In the genomic region with DNA sequence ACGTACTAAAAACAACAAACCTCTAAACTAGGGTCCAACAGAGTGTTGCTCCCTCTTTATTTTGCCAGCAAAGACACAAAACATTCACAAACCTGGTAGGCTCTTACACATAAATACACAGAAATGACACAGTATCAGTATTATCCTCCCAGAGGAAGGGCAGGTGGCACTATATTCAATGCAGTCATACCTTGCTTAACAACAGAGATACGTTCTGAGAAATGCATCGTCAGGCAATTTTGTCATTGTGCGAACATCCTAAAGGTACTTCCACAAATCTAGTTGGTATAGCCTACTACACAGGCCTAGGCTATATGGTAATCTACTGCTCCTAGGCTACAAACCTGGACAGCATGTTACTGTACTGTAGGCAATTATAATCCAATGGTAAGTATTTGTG, we compare ENCODE assay signal across 22 cellular contexts. TPM values are rescaled to one million over a fixed set of nuclear protein-coding genes. Genes with fewer than 3 reads are reported as not detected.
DNase-seq lines count a peak whose midpoint lies in the region; ATAC-seq and TF ChIP-seq lines count a peak whose summit lies in the region.
"Had no signal": no experiment of that assay in that cellular context is flagged by ENCODE, and none has a peak within 500 bp of the region (broad histone marks: within the 10 kb centered on the region; RNA-seq: fewer than 3 reads in every experiment).

No MANE protein-coding gene starts in this region.

- H3K36me3 Mint-ChIP-seq in activated T-cell treated with anti-CD3 and anti-CD28 coated beads, Interleukin-2, amount 50 U/mL, for 24 hours (ENCODE audit: low read depth), result peaks cover 41% of the 10 kb centered on the region
- peaks cover 5% of the 10 kb centered on the region for H3K36me3 Mint-ChIP-seq in GM23338 (ENCODE audit: low read depth)
- peaks cover 27% of the 10 kb centered on the region for H3K36me3 Mint-ChIP-seq in activated T-helper 17 cell treated with anti-CD3 and anti-CD28 coated beads, Interleukin-2, amount 50 U/mL, for 72 hours (ENCODE audit: low read depth)
- peaks cover 4% of the 10 kb centered on the region for H3K36me3 Mint-ChIP-seq in memory B cell

- H3K36me3 ChIP-seq in GM23338 (ENCODE audit: insufficient read depth) (no peaks in the 10 kb centered on the region), body of pancreas (replicated peaks in 1 of 2; ENCODE audit: insufficient read depth in 1 of 2, low read depth in 2 of 2) (no peaks in the 10 kb centered on the region)
- H3K36me3 ChIP-seq: thoracic aorta had no signal

- no peaks in the 10 kb centered on the region; the same call in 1 of the 2 replicates for H3F3A ChIP-seq in GM23338 (replicated peaks; ENCODE audit: low read depth)

- H3K4me1 ChIP-seq in GM23338 (ENCODE audit: insufficient read depth), result peaks cover 10% of the 10 kb centered on the region
- H3K4me1 ChIP-seq in body of pancreas, result peaks cover 8% of the 10 kb centered on the region

- TF ChIP-seq CTCF in GM23338 (conservative IDR thresholded peaks at IDR 0.05; ENCODE audit: low read depth in 2 of 2) (no peak), body of pancreas (IDR thresholded peaks at IDR 0.05) (no peak)

- DNase-seq in activated T-cell treated with anti-CD3 and anti-CD28 coated beads, Interleukin-2, amount 50 U/mL, for 24 hours, result no peak
- no peak for DNase-seq in activated T-cell treated with anti-CD3 and anti-CD28 coated beads, Interleukin-2, amount 50 U/mL, for 1 hour
- DNase-seq in GM23338 (ENCODE audit: low spot score) (no peak), memory B cell (ENCODE audit: low spot score in 2 of 2) (no peak), body of pancreas (no peak)
- DNase-seq: activated CD4-positive, alpha-beta T cell treated with anti-CD3 and anti-CD28 coated beads, Interleukin-2, amount 50 U/mL, for 1 hour; DMS 273 treated with DMSO at 0.1 percent for 48 hours; effector CD8-positive, alpha-beta T cell; HFFc6; IMR-90; mesenchymal stem cell; MM.1S; NCI-H1436 treated with DMSO at 0.1 percent for 48 hours; NCI-H526 treated with DMSO at 0.1 percent for 48 hours; posterior cingulate gyrus had no signal

- no peaks in the 10 kb centered on the region for H3K9me3 ChIP-seq in body of pancreas
- H3K9me3 ChIP-seq: BLaER1 treated with 17β-estradiol and CSF1 and Interleukin-3, amounts not matched to agents 10 nM and 100 nM; thoracic aorta had no signal

- intact Hi-C loops in body of pancreas (cut with DNase I), result no loop called here

- 80 to 83% methylated on average over 4 of the region's 4 CpGs for WGBS in body of pancreas, 2 donors

- no peak overlapping the region for H2AFZ ChIP-seq in GM23338

- no peak for TF ChIP-seq POLR2A in body of pancreas (IDR thresholded peaks at IDR 0.05)

- peaks cover 68% of the 10 kb centered on the region for H3K4me1 Mint-ChIP-seq in activated T-cell treated with anti-CD3 and anti-CD28 coated beads, Interleukin-2, amount 50 U/mL, for 24 hours (ENCODE audit: low read depth)
- peaks cover 24% of the 10 kb centered on the region for H3K4me1 Mint-ChIP-seq in GM23338
- H3K4me1 Mint-ChIP-seq in activated T-helper 17 cell treated with anti-CD3 and anti-CD28 coated beads, Interleukin-2, amount 50 U/mL, for 72 hours, result peaks cover 46% of the 10 kb centered on the region
- peaks cover 33% of the 10 kb centered on the region for H3K4me1 Mint-ChIP-seq in memory B cell

- no peaks in the 10 kb centered on the region for H3K27me3 ChIP-seq in GM23338 (ENCODE audit: insufficient read depth)
- no peaks in the 10 kb centered on the region for H3K27me3 ChIP-seq in body of pancreas

- no peak overlapping the region for H3K4me3 ChIP-seq in GM23338
- no peak overlapping the region for H3K4me3 ChIP-seq in body of pancreas
- H3K4me3 ChIP-seq: BLaER1 treated with 17β-estradiol and CSF1 and Interleukin-3, amounts not matched to agents 10 nM and 100 nM; thoracic aorta had no signal

- no peak overlapping the region for H3K4me2 ChIP-seq in GM23338

- H3K27me3 Mint-ChIP-seq in activated T-cell treated with anti-CD3 and anti-CD28 coated beads, Interleukin-2, amount 50 U/mL, for 24 hours, result no peaks in the 10 kb centered on the region
- H3K27me3 Mint-ChIP-seq in GM23338 (ENCODE audit: insufficient read depth, low read depth, poor library complexity) (peaks cover 2% of the 10 kb centered on the region), memory B cell (no peaks in the 10 kb centered on the region)
- no peaks in the 10 kb centered on the region for H3K27me3 Mint-ChIP-seq in activated T-helper 17 cell treated with anti-CD3 and anti-CD28 coated beads, Interleukin-2, amount 50 U/mL, for 72 hours

- no peaks in the 10 kb centered on the region for H3K9me3 Mint-ChIP-seq in activated T-cell treated with anti-CD3 and anti-CD28 coated beads, Interleukin-2, amount 50 U/mL, for 24 hours
- H3K9me3 Mint-ChIP-seq in GM23338 (no peaks in the 10 kb centered on the region), memory B cell (no peaks in the 10 kb centered on the region)
- no peaks in the 10 kb centered on the region for H3K9me3 Mint-ChIP-seq in activated T-helper 17 cell treated with anti-CD3 and anti-CD28 coated beads, Interleukin-2, amount 50 U/mL, for 72 hours
- H3K9me3 Mint-ChIP-seq: HFFc6, nephron had no signal

- peak overlapping the region; percentile 81 for H3K27ac Mint-ChIP-seq in activated T-cell treated with anti-CD3 and anti-CD28 coated beads, Interleukin-2, amount 50 U/mL, for 24 hours
- H3K27ac Mint-ChIP-seq in GM23338 (0 out of 2 replicates have a peak overlapping the region, but pooled peaks have one; percentile 2), memory B cell (peak overlapping the region; percentile 41)
- peak overlapping the region; percentile 98 for H3K27ac Mint-ChIP-seq in activated T-helper 17 cell treated with anti-CD3 and anti-CD28 coated beads, Interleukin-2, amount 50 U/mL, for 72 hours
- H3K27ac Mint-ChIP-seq: HFFc6 had no signal

- no peak for ATAC-seq in GM23338
- peak; percentile 59 for ATAC-seq in activated T-helper 17 cell treated with anti-CD3 and anti-CD28 coated beads, Interleukin-2, amount 50 U/mL, for 72 hours (replicated peaks)
- ATAC-seq in memory B cell (ENCODE audit: low read depth), result no peak
- no peak for ATAC-seq in GM19035 (IDR thresholded peaks at IDR 0.05; ENCODE audit: unreplicated experiment)
- no peak for ATAC-seq in body of pancreas
- ATAC-seq in HG03095 (IDR thresholded peaks at IDR 0.05; ENCODE audit: unreplicated experiment), result no peak

- peaks cover 99% of the 10 kb centered on the region for H3K79me2 ChIP-seq in GM23338 (replicated peaks; ENCODE audit: insufficient read depth)

- no peak overlapping the region for H3K27ac ChIP-seq in GM23338 (ENCODE audit: low read depth)
- H3K27ac ChIP-seq in body of pancreas, result no peak overlapping the region
- H3K27ac ChIP-seq: BLaER1 treated with 17β-estradiol and CSF1 and Interleukin-3, amounts not matched to agents 10 nM and 100 nM; HL-60; thoracic aorta had no signal

- H4K20me1 ChIP-seq in GM23338 (replicated peaks; ENCODE audit: insufficient read depth), result no peaks in the 10 kb centered on the region

- H3K4me3 Mint-ChIP-seq in activated T-cell treated with anti-CD3 and anti-CD28 coated beads, Interleukin-2, amount 50 U/mL, for 24 hours, result peak overlapping the region; percentile 30
- H3K4me3 Mint-ChIP-seq in GM23338 (no peak overlapping the region), memory B cell (no peak overlapping the region)
- peak overlapping the region; percentile 99 for H3K4me3 Mint-ChIP-seq in activated T-helper 17 cell treated with anti-CD3 and anti-CD28 coated beads, Interleukin-2, amount 50 U/mL, for 72 hours
- H3K4me3 Mint-ChIP-seq: HFFc6, nephron had no signal

- no peaks in the 10 kb centered on the region for H3K9me2 ChIP-seq in GM23338 (ENCODE audit: insufficient read depth)

TF ChIP-seq in GM23338, 12 proteins besides CTCF, POLR2A, EP300 and RAD21 (continues in another document):
- TF ChIP-seq, protein P1, sequence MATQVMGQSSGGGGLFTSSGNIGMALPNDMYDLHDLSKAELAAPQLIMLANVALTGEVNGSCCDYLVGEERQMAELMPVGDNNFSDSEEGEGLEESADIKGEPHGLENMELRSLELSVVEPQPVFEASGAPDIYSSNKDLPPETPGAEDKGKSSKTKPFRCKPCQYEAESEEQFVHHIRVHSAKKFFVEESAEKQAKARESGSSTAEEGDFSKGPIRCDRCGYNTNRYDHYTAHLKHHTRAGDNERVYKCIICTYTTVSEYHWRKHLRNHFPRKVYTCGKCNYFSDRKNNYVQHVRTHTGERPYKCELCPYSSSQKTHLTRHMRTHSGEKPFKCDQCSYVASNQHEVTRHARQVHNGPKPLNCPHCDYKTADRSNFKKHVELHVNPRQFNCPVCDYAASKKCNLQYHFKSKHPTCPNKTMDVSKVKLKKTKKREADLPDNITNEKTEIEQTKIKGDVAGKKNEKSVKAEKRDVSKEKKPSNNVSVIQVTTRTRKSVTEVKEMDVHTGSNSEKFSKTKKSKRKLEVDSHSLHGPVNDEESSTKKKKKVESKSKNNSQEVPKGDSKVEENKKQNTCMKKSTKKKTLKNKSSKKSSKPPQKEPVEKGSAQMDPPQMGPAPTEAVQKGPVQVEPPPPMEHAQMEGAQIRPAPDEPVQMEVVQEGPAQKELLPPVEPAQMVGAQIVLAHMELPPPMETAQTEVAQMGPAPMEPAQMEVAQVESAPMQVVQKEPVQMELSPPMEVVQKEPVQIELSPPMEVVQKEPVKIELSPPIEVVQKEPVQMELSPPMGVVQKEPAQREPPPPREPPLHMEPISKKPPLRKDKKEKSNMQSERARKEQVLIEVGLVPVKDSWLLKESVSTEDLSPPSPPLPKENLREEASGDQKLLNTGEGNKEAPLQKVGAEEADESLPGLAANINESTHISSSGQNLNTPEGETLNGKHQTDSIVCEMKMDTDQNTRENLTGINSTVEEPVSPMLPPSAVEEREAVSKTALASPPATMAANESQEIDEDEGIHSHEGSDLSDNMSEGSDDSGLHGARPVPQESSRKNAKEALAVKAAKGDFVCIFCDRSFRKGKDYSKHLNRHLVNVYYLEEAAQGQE (IDR thresholded peaks at IDR 0.05; ENCODE audit: unreplicated experiment), result no peak
- TF ChIP-seq, protein P2, sequence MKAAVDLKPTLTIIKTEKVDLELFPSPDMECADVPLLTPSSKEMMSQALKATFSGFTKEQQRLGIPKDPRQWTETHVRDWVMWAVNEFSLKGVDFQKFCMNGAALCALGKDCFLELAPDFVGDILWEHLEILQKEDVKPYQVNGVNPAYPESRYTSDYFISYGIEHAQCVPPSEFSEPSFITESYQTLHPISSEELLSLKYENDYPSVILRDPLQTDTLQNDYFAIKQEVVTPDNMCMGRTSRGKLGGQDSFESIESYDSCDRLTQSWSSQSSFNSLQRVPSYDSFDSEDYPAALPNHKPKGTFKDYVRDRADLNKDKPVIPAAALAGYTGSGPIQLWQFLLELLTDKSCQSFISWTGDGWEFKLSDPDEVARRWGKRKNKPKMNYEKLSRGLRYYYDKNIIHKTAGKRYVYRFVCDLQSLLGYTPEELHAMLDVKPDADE (IDR thresholded peaks at IDR 0.05), result no peak
- TF ChIP-seq ZNF114 (CRISPR knock-in tag; IDR thresholded peaks at IDR 0.05) (no peak), POLR2AphosphoS5 (IDR thresholded peaks at IDR 0.05; ENCODE audit: low read depth) (no peak), JUNB (IDR thresholded peaks at IDR 0.05; ENCODE audit: unreplicated experiment) (no peak), EZH2phosphoT487 (IDR thresholded peaks at IDR 0.05; ENCODE audit: unreplicated experiment) (no peak)

RNA-seq across cellular contexts. Expression of a gene that starts 9.6 kb away (rescaled TPM):
- total RNA-seq in GM23338 (2014; rRNA removed; shearing (Covaris generic)), result 20.6 and 21.9 TPM in 2 replicates
- 10.7 and 11.4 TPM in 2 replicates for polyA plus RNA-seq in GM23338 (2016; fragmentation: Nextera tagmentation; extraction: Ambion mirVana)
- 10 to 100 TPM; 12.9 to 19.0 TPM for total RNA-seq in activated T-helper 17 cell treated with anti-CD3 and anti-CD28 coated beads, Interleukin-2, amount 50 U/mL, for 72 hours
- 1 to 10 TPM; 5.6 to 6.0 TPM for total RNA-seq in body of pancreas

Comparison
In these comparisons a context has a peak if more than half of its experiments do, and no peak if none do; other contexts are left out.
1. H3K27ac Mint-ChIP-seq: peak in every context shown above with its lines; median percentile 98 in activated T-helper 17 cell treated with anti-CD3 and anti-CD28 coated beads, Interleukin-2, amount 50 U/mL, for 72 hours; 81 in activated T-cell treated with anti-CD3 and anti-CD28 coated beads, Interleukin-2, amount 50 U/mL, for 24 hours; 41 in memory B cell; 2 in GM23338.
2. H3K4me3 Mint-ChIP-seq: peak in activated T-cell treated with anti-CD3 and anti-CD28 coated beads, Interleukin-2, amount 50 U/mL, for 24 hours (single experiment) and activated T-helper 17 cell treated with anti-CD3 and anti-CD28 coated beads, Interleukin-2, amount 50 U/mL, for 72 hours (single experiment); none in GM23338 (single experiment) and memory B cell (single experiment).